1 cellular context compared by ENCODE assay signal in genomic region chr11:843818-844692, GRCh38.
TF ChIP-seq lines count a peak whose summit lies in the region.

No MANE protein-coding gene starts in this region.

TF ChIP-seq in HepG2, 621 proteins besides CTCF, POLR2A, EP300 and RAD21 (continues in another document):
- TF ChIP-seq ZFYVE20 (CRISPR knock-in tag; IDR thresholded peaks at IDR 0.05; ENCODE audit: borderline replicate concordance, low read depth): 0 out of 2 replicates have a peak, but pooled peaks have one; percentile 34
- no peak for TF ChIP-seq ZNF652 (CRISPR knock-in tag; IDR thresholded peaks at IDR 0.05; ENCODE audit: borderline replicate concordance, low read depth)
- peak; percentile 79; the same call in 1 of the 2 replicates for TF ChIP-seq ZNF609 (CRISPR knock-in tag; IDR thresholded peaks at IDR 0.05; ENCODE audit: borderline replicate concordance)
- TF ChIP-seq MXI1 (IDR thresholded peaks at IDR 0.05; ENCODE audit: borderline replicate concordance, low read depth, low read length): peak; percentile 64; the same call in 1 of the 3 replicates
- TF ChIP-seq SIN3A (IDR thresholded peaks at IDR 0.05; ENCODE audit: borderline replicate concordance, low read depth, low read length): peak; percentile 40; the same call in 1 of the 2 replicates
- TF ChIP-seq ZSCAN21 (CRISPR knock-in tag; IDR thresholded peaks at IDR 0.05; ENCODE audit: borderline replicate concordance): peak; percentile 68; the same call in 1 of the 2 replicates
- peak; percentile 47; the same call in 1 of the 2 replicates for TF ChIP-seq TFAP4 (IDR thresholded peaks at IDR 0.05; ENCODE audit: borderline replicate concordance, low read depth)
- TF ChIP-seq ARHGAP35 (CRISPR knock-in tag; IDR thresholded peaks at IDR 0.05; ENCODE audit: borderline replicate concordance): no peak; the same call in 1 of the 2 replicates
- TF ChIP-seq IRF2 (CRISPR knock-in tag; IDR thresholded peaks at IDR 0.05): peak; percentile 70; the same call in 1 of the 2 replicates
- peak; percentile 86; the same call in 1 of the 2 replicates for TF ChIP-seq ZC3H13 (CRISPR knock-in tag; IDR thresholded peaks at IDR 0.05)
- 0 out of 2 replicates have a peak, but pooled peaks have one; percentile 23 for TF ChIP-seq ZNF253 (CRISPR knock-in tag; IDR thresholded peaks at IDR 0.05; ENCODE audit: borderline replicate concordance)
- no peak for TF ChIP-seq PREB (CRISPR knock-in tag; IDR thresholded peaks at IDR 0.05)
- TF ChIP-seq GATAD1 (CRISPR knock-in tag; IDR thresholded peaks at IDR 0.05): peak; percentile 69
- TF ChIP-seq NR2F1 (CRISPR knock-in tag; IDR thresholded peaks at IDR 0.05): peak; percentile 25 to 54; a peak in 2 of 4 replicates
- TF ChIP-seq MAFK (conservative IDR thresholded peaks at IDR 0.05 in 1 of 2, IDR thresholded peaks at IDR 0.05 in 1 of 2; ENCODE audit: low read length in 2 of 2): no peak
- TF ChIP-seq MEF2D (CRISPR knock-in tag; IDR thresholded peaks at IDR 0.05): peak; percentile 49; the same call in 1 of the 2 replicates
- TF ChIP-seq TAF1 (CRISPR knock-in tag; IDR thresholded peaks at IDR 0.05): peak; percentile 58; the same call in 1 of the 2 replicates
- peak in 1 of 2 experiments; percentile 69; a peak in 2 of 4 replicates for TF ChIP-seq REST (IDR thresholded peaks at IDR 0.05; ENCODE audit: borderline replicate concordance in 1 of 2, low read depth in 1 of 2, low read length in 2 of 2)
- no peak for TF ChIP-seq GABPA (IDR thresholded peaks at IDR 0.05; ENCODE audit: low read depth, low read length)
- TF ChIP-seq GABPA (CRISPR knock-in tag; IDR thresholded peaks at IDR 0.05; ENCODE audit: low read depth): peak; percentile 77
- peak; percentile 63 for TF ChIP-seq POLR2G (IDR thresholded peaks at IDR 0.05; ENCODE audit: low read depth, low read length)
- peak; percentile 13; the same call in 1 of the 2 replicates for TF ChIP-seq HMG20B (CRISPR knock-in tag; conservative IDR thresholded peaks at IDR 0.05)
- peak; percentile 96 for TF ChIP-seq MYC (CRISPR knock-in tag; IDR thresholded peaks at IDR 0.05; ENCODE audit: borderline replicate concordance)
- 0 out of 2 replicates have a peak, but pooled peaks have one; percentile 18 for TF ChIP-seq FOXO4 (CRISPR knock-in tag; conservative IDR thresholded peaks at IDR 0.05)
- peak; percentile 28; the same call in 1 of the 2 replicates for TF ChIP-seq KDM6A (CRISPR knock-in tag; IDR thresholded peaks at IDR 0.05; ENCODE audit: low read depth)
- no peak for TF ChIP-seq FOXM1 (CRISPR knock-in tag; IDR thresholded peaks at IDR 0.05)
- no peak for TF ChIP-seq ZNF720 (CRISPR knock-in tag; IDR thresholded peaks at IDR 0.05)
- peak; percentile 52; the same call in 1 of the 2 replicates for TF ChIP-seq ZNF788 (CRISPR knock-in tag; IDR thresholded peaks at IDR 0.05; ENCODE audit: borderline replicate concordance)
- no peak for TF ChIP-seq ATF7 (IDR thresholded peaks at IDR 0.05)
- TF ChIP-seq ATF7 (CRISPR knock-in tag; IDR thresholded peaks at IDR 0.05): no peak
- no peak; the same call in 1 of the 2 replicates for TF ChIP-seq ZNF343 (CRISPR knock-in tag; IDR thresholded peaks at IDR 0.05)
- TF ChIP-seq BATF2 (CRISPR knock-in tag; IDR thresholded peaks at IDR 0.05): peak; percentile 62; the same call in 1 of the 2 replicates
- TF ChIP-seq POGZ (CRISPR knock-in tag; IDR thresholded peaks at IDR 0.05): peak; percentile 46; the same call in 1 of the 2 replicates
- TF ChIP-seq FOXP1 (IDR thresholded peaks at IDR 0.05): no peak
- peak; percentile 42 for TF ChIP-seq FOXP1 (CRISPR knock-in tag; IDR thresholded peaks at IDR 0.05)
- TF ChIP-seq TFDP1 (CRISPR knock-in tag; IDR thresholded peaks at IDR 0.05; ENCODE audit: borderline replicate concordance): peak; percentile 79; the same call in 1 of the 2 replicates
- peak; percentile 41; the same call in 1 of the 2 replicates for TF ChIP-seq THAP11 (CRISPR knock-in tag; IDR thresholded peaks at IDR 0.05)
- TF ChIP-seq KLF16 (CRISPR knock-in tag; IDR thresholded peaks at IDR 0.05): peak in 1 of 2 experiments; percentile 37; a peak in 1 of 4 replicates
- no peak for TF ChIP-seq RBM39 (IDR thresholded peaks at IDR 0.05; ENCODE audit: low read depth, low read length, poor library complexity, severe bottlenecking)
- peak; percentile 16; the same call in 1 of the 2 replicates for TF ChIP-seq ZNF770 (CRISPR knock-in tag; IDR thresholded peaks at IDR 0.05)
- peak; percentile 96 for TF ChIP-seq SAP130 (CRISPR knock-in tag; IDR thresholded peaks at IDR 0.05; ENCODE audit: low read depth)
